17 cellular contexts compared by ENCODE assay signal in the genomic region with DNA sequence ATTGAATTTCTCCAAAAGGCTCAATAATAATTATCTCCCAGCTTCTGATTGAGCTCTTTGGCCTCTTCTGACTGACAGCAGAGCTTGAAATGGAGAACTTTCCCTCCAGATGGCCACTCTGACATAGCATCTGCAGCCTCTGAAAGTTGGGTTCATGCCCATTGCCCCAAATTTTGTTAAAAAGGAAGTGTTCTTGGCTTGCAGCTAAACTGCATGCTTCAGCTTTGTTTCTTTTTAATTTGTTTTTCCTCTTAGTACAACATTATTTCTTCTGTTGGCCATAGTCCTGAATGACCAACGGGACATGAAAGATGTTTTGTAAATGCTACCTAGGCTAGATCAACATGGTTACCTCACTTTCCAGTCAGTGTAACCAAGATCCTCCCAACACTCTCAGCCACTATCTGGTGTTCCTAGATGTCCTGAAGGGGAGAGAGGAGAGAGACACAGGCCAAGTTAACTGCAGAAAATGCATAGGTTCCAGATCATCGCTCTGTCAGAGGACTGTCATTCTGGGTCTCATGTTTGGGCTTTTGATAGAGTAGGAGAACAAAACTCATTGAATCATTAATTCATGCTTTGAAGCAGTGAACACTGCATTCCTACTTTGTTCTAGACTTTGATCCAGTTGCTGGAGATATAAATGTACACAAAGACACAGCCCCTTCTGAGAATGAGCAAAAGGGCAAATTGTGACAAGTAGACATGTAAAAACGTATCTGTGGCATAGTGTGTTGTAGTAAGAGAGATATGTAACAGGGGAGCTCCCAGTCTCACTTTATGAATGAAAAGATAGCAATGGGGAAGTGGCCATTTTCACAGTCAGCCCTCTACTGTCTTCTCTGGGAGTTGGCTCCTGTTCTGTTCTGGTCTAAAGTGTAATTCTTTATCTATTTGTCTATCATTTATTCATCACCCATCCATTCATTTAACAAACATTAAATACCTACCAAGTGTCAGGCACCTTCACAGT.
A peak's percentile ranks its signal among the peaks of the same experiment; 100 is the strongest.
DNase-seq lines count a peak whose midpoint lies in the region; ATAC-seq, FAIRE-seq and TF ChIP-seq lines count a peak whose summit lies in the region.
"Had no signal": no experiment of that assay in that cellular context is flagged by ENCODE, and none has a peak within 500 bp of the region (broad histone marks: within the 10 kb centered on the region; RNA-seq: fewer than 3 reads in every experiment).

No MANE protein-coding gene starts in this region.

- H3K27ac ChIP-seq in heart left ventricle: no peak overlapping the region
- H3K27ac ChIP-seq in H1 (ENCODE audit: low read depth, low read length): no peak overlapping the region
- H3K27ac ChIP-seq in transverse colon: no peak overlapping the region
- H3K27ac ChIP-seq: A549, psoas muscle, stomach had no signal

- H3K56ac ChIP-seq in H1 (replicated peaks; ENCODE audit: insufficient read length, low read depth, low read length): no peak overlapping the region

- in situ Hi-C loops in transverse colon (cut with MboI; ENCODE audit: low pct_ligation_motif_present in 1 of 4, low pct_unique_long_range_greater_than_20kb in 1 of 4, low sequenced_read_pairs in 3 of 4): no loop called here

- no peak for FAIRE-seq in H1 (lab: Jason Lieb, UNC)
- FAIRE-seq: A549, urothelium cell line had no signal

- H2BK120ac ChIP-seq in H1 (replicated peaks; ENCODE audit: low read depth, low read length): peak overlapping the region; percentile 69

- peak overlapping the region; percentile 81 for H3K4ac ChIP-seq in H1 (replicated peaks; ENCODE audit: insufficient read length, low read depth, low read length)

- no peak overlapping the region for H4K8ac ChIP-seq in H1 (ENCODE audit: extremely low read depth, insufficient read depth, low read length)

- peak overlapping the region; percentile 2 for H3K27ac Mint-ChIP-seq in stimulated activated memory B cell treated with anti-CD40 and anti-IgM and Interleukin-4, amounts not matched to agents 10 μg/mL and 1 μg/mL and 100 μg/mL, for 72 hours
- H3K27ac Mint-ChIP-seq: activated naive CD4-positive, alpha-beta T cell treated with anti-CD3 and anti-CD28 coated beads, Interleukin-2, amount 10 ng/mL, durations not matched to agents 7 days and 5 days; CD8-positive, alpha-beta T cell; natural killer cell had no signal

- no peaks in the 10 kb centered on the region for H3K23me2 ChIP-seq in H1 (ENCODE audit: low read depth, low read length)

- CTCF ChIA-PET in H1 (lab: Charles Lee; ENCODE audit: partially characterized antibody): no interaction called here

- POLR2A ChIA-PET in H1 (lab: Charles Lee; ENCODE audit: partially characterized antibody): no interaction called here

- WGBS in heart left ventricle, 4 donors: 67 to 76% (median 72%) methylated on average over 3 of the region's 3 CpGs
- WGBS in H1 (ENCODE audit: extremely low coverage in 1 of 2, insufficient coverage in 1 of 2, insufficient read length in 1 of 2, insufficient replicate concordance in 2 of 2, low coverage in 1 of 2, low lambda C conversion rate in 2 of 2, missing lambda C conversion rate in 1 of 2), 2 experiments: 98% methylated on average over 3 of the region's 3 CpGs; no CpG with 5 or more reads in 1 of the 2 experiments
- WGBS in transverse colon (ENCODE audit: low coverage in 1 of 2), 2 donors: 50 to 67% methylated on average over 2 to 3 of the region's 3 CpGs

- no peaks in the 10 kb centered on the region for H3K36me3 Mint-ChIP-seq in stimulated activated memory B cell treated with anti-CD40 and anti-IgM and Interleukin-4, amounts not matched to agents 10 μg/mL and 1 μg/mL and 100 μg/mL, for 72 hours
- H3K36me3 Mint-ChIP-seq: activated naive CD4-positive, alpha-beta T cell treated with anti-CD3 and anti-CD28 coated beads, Interleukin-2, amount 10 ng/mL, durations not matched to agents 7 days and 5 days; CD8-positive, alpha-beta T cell; natural killer cell had no signal

- TF ChIP-seq EP300 in H1 (IDR thresholded peaks at IDR 0.05; ENCODE audit: borderline replicate concordance in 1 of 2, low read depth in 2 of 2, low read length in 2 of 2): no peak
- no peak for TF ChIP-seq EP300 in transverse colon (IDR thresholded peaks at IDR 0.05; ENCODE audit: low read depth)

- no peak overlapping the region for H2BK15ac ChIP-seq in H1 (ENCODE audit: low read length)

- no peak overlapping the region for H3K4me2 ChIP-seq in H1 (ENCODE audit: insufficient read depth in 1 of 2, low read depth in 2 of 2, low read length in 2 of 2)
- H3K4me2 ChIP-seq: A549 had no signal

- H3K4me1 ChIP-seq in heart left ventricle (peaks cover 0 to 14% (median 0%) of the 10 kb centered on the region in 12 donors), H1 (replicated peaks in 1 of 4; ENCODE audit: control insufficient read depth in 3 of 4, insufficient read depth in 4 of 4, low read length in 3 of 4) (peaks cover 0 to 4% (median 1%) of the 10 kb centered on the region in 4 experiments; a peak in 4 of 7 replicates), transverse colon (no peaks in the 10 kb centered on the region)
- H3K4me1 ChIP-seq: A549, psoas muscle, stomach had no signal

- no peaks in the 10 kb centered on the region for H3K9me3 Mint-ChIP-seq in stimulated activated memory B cell treated with anti-CD40 and anti-IgM and Interleukin-4, amounts not matched to agents 10 μg/mL and 1 μg/mL and 100 μg/mL, for 72 hours
- H3K9me3 Mint-ChIP-seq: activated naive CD4-positive, alpha-beta T cell treated with anti-CD3 and anti-CD28 coated beads, Interleukin-2, amount 10 ng/mL, durations not matched to agents 7 days and 5 days; CD8-positive, alpha-beta T cell; natural killer cell had no signal

- no peak overlapping the region for H3K9ac ChIP-seq in H1 (replicated peaks in 1 of 4; ENCODE audit: extremely low read depth in 1 of 4, low read depth in 3 of 4, low read length in 3 of 4)

- H2BK5ac ChIP-seq in H1 (ENCODE audit: low read depth, low read length): no peak overlapping the region; the same call in 1 of the 2 replicates

- TF ChIP-seq CTCF in heart left ventricle (IDR thresholded peaks at IDR 0.05): no peak
- TF ChIP-seq CTCF in H1 (IDR thresholded peaks at IDR 0.05; ENCODE audit: control extremely low read depth in 1 of 3, insufficient read depth in 1 of 3, low read depth in 1 of 3, low read length in 3 of 3): no peak
- TF ChIP-seq CTCF in transverse colon (IDR thresholded peaks at IDR 0.05): no peak

- H3K9me3 ChIP-seq in heart left ventricle: no peaks in the 10 kb centered on the region
- no peaks in the 10 kb centered on the region for H3K9me3 ChIP-seq in H1 (ENCODE audit: insufficient read depth in 2 of 2, low read depth in 1 of 2, low read length in 1 of 2)
- no peaks in the 10 kb centered on the region for H3K9me3 ChIP-seq in transverse colon
- H3K9me3 ChIP-seq: A549, psoas muscle, stomach had no signal

- H3K27me3 ChIP-seq in heart left ventricle: no peaks in the 10 kb centered on the region
- no peaks in the 10 kb centered on the region for H3K27me3 ChIP-seq in H1 (replicated peaks in 1 of 4; ENCODE audit: control insufficient read depth in 3 of 4, extremely low read depth in 1 of 4, insufficient read depth in 3 of 4, low read length in 3 of 4)
- no peaks in the 10 kb centered on the region for H3K27me3 ChIP-seq in transverse colon
- H3K27me3 ChIP-seq: stomach had no signal

- H3K4me3 ChIP-seq in heart left ventricle (no peak overlapping the region), H1 (ENCODE audit: extremely low read depth in 1 of 4, insufficient read depth in 2 of 4, low read depth in 3 of 4, low read length in 4 of 4) (no peak overlapping the region), transverse colon (no peak overlapping the region)
- H3K4me3 ChIP-seq: A549, psoas muscle, stomach had no signal

- ATAC-seq in Right ventricle myocardium superior (ENCODE audit: poor library complexity) (peak; percentile 72), heart left ventricle (no peak), GM21423 (IDR thresholded peaks at IDR 0.05; ENCODE audit: unreplicated experiment) (no peak)
- ATAC-seq in stimulated activated memory B cell treated with anti-CD40 and anti-IgM and Interleukin-4, amounts not matched to agents 10 μg/mL and 1 μg/mL and 100 μg/mL, for 72 hours: peak; percentile 88
- ATAC-seq: A549; CD8-positive, alpha-beta T cell; natural killer cell; psoas muscle had no signal

- intact Hi-C loops in Right ventricle myocardium superior (cut with DNase I) (no loop called here), heart left ventricle (cut with DNase I) (no loop called here), transverse colon (cut with DNase I; ENCODE audit: low total_unique reads) (no loop called here)

- H3K79me1 ChIP-seq in H1 (ENCODE audit: low read depth, low read length): no peaks in the 10 kb centered on the region

- no peak overlapping the region for H3K14ac ChIP-seq in H1 (ENCODE audit: insufficient read length)

- no peak overlapping the region for H2BK12ac ChIP-seq in H1 (ENCODE audit: low read depth, low read length)

- H3K4me3 Mint-ChIP-seq in stimulated activated memory B cell treated with anti-CD40 and anti-IgM and Interleukin-4, amounts not matched to agents 10 μg/mL and 1 μg/mL and 100 μg/mL, for 72 hours: no peak overlapping the region
- H3K4me3 Mint-ChIP-seq: activated naive CD4-positive, alpha-beta T cell treated with anti-CD3 and anti-CD28 coated beads, Interleukin-2, amount 10 ng/mL, durations not matched to agents 7 days and 5 days; CD8-positive, alpha-beta T cell; natural killer cell had no signal

- no peak overlapping the region for H2AK5ac ChIP-seq in H1 (ENCODE audit: low read depth, low read length)

- H4K20me1 ChIP-seq in H1 (replicated peaks in 1 of 2; ENCODE audit: control insufficient read depth in 1 of 2, insufficient read depth in 2 of 2, low read length in 2 of 2): no peaks in the 10 kb centered on the region

- no peak for TF ChIP-seq RAD21 in H1 (IDR thresholded peaks at IDR 0.05 in 1 of 2, conservative IDR thresholded peaks at IDR 0.05 in 1 of 2; ENCODE audit: low read depth in 2 of 2, low read length in 2 of 2)

- no peak overlapping the region for H3K23ac ChIP-seq in H1 (ENCODE audit: insufficient read length)

- no peak overlapping the region for H2BK20ac ChIP-seq in H1 (ENCODE audit: low read length)

- H3K79me2 ChIP-seq in H1 (ENCODE audit: control insufficient read depth in 1 of 2, insufficient read depth in 2 of 2, low read length in 2 of 2): no peaks in the 10 kb centered on the region

- no peak for TF ChIP-seq POLR2A in heart left ventricle (IDR thresholded peaks at IDR 0.05)
- TF ChIP-seq POLR2A in H1 (IDR thresholded peaks at IDR 0.05; ENCODE audit: control extremely low read depth in 1 of 2, low read depth in 2 of 2, low read length in 2 of 2): no peak
- no peak for TF ChIP-seq POLR2A in transverse colon (IDR thresholded peaks at IDR 0.05)

- H4K91ac ChIP-seq in H1 (replicated peaks; ENCODE audit: insufficient read length, low read length): peak overlapping the region; percentile 46

- peaks cover 25% of the 10 kb centered on the region for H3K4me1 Mint-ChIP-seq in stimulated activated memory B cell treated with anti-CD40 and anti-IgM and Interleukin-4, amounts not matched to agents 10 μg/mL and 1 μg/mL and 100 μg/mL, for 72 hours
- H3K4me1 Mint-ChIP-seq: activated naive CD4-positive, alpha-beta T cell treated with anti-CD3 and anti-CD28 coated beads, Interleukin-2, amount 10 ng/mL, durations not matched to agents 7 days and 5 days; natural killer cell had no signal

- DNase-seq in Right ventricle myocardium superior (no peak), heart left ventricle (no peak), MV-4-11 (lab: John Stamatoyannopoulos, UW) (peak; percentile 9), H1 (ENCODE audit: low read depth in 1 of 2, low spot score in 2 of 2) (no peak), transverse colon (no peak), GM03348 (ENCODE audit: low spot score) (no peak)
- DNase-seq: activated CD4-positive, CD25-positive, alpha-beta regulatory T cell; activated naive CD4-positive, alpha-beta T cell treated with anti-CD3 and anti-CD28 coated beads, Interleukin-2, amount 10 ng/mL, durations not matched to agents 7 days and 5 days; CD8-positive, alpha-beta T cell; natural killer cell; psoas muscle; stomach; T-helper 1 cell had no signal

- H3K27me3 Mint-ChIP-seq in stimulated activated memory B cell treated with anti-CD40 and anti-IgM and Interleukin-4, amounts not matched to agents 10 μg/mL and 1 μg/mL and 100 μg/mL, for 72 hours: no peaks in the 10 kb centered on the region

- 0 out of 2 replicates have a peak overlapping the region, but pooled peaks have one; percentile 34 for H2AFZ ChIP-seq in H1 (ENCODE audit: low read length)

- no peak overlapping the region for H3K18ac ChIP-seq in H1 (ENCODE audit: extremely low read depth, low read length)

- H4K5ac ChIP-seq in H1 (ENCODE audit: insufficient read length, low read depth, low read length): no peak overlapping the region

- H3K36me3 ChIP-seq in heart left ventricle (no peaks in the 10 kb centered on the region), H1 (ENCODE audit: control insufficient read depth in 2 of 4, insufficient read depth in 4 of 4, low read length in 3 of 4) (no peaks in the 10 kb centered on the region), transverse colon (no peaks in the 10 kb centered on the region)
- H3K36me3 ChIP-seq: stomach had no signal

Comparison
In these comparisons a context has a peak if more than half of its experiments do, and no peak if none do; other contexts are left out.
1. ATAC-seq: peak in Right ventricle myocardium superior (single experiment) and stimulated activated memory B cell treated with anti-CD40 and anti-IgM and Interleukin-4, amounts not matched to agents 10 μg/mL and 1 μg/mL and 100 μg/mL, for 72 hours (single experiment); none in heart left ventricle (0 of 4) and GM21423 (single experiment).